In genomic region chr12:21526721-21527345, GRCh38 we compare ENCODE assay signal across 8 cellular contexts. TPM values are rescaled to one million over a fixed set of nuclear protein-coding genes. Genes with fewer than 3 reads are reported as not detected.
DNase-seq lines count a peak whose midpoint lies in the region; ATAC-seq and TF ChIP-seq lines count a peak whose summit lies in the region.

No MANE protein-coding gene starts in this region.

- no peaks in the 10 kb centered on the region for H3K79me2 ChIP-seq in neural cell (replicated peaks; ENCODE audit: insufficient read depth, low read length)

- 53 to 57% methylated on average over 9 to 12 of the region's 12 CpGs for WGBS in ectodermal cell, 2 experiments

- H4K20me1 ChIP-seq in neural cell (ENCODE audit: insufficient read depth): no peaks in the 10 kb centered on the region

- no peak overlapping the region for H3K4me2 ChIP-seq in neural cell (ENCODE audit: low read length)

- H3K27me3 ChIP-seq in ectodermal cell (ENCODE audit: control insufficient read depth, insufficient read depth, low read length, poor library complexity, severe bottlenecking) (peaks cover 54% of the 10 kb centered on the region), neural cell (ENCODE audit: insufficient read depth, low read depth, low read length) (peaks cover 34% of the 10 kb centered on the region)

- H3K9me3 ChIP-seq in ectodermal cell (ENCODE audit: control insufficient read depth, low read length) (no peaks in the 10 kb centered on the region), neural cell (ENCODE audit: low read length) (no peaks in the 10 kb centered on the region)

- no peak for TF ChIP-seq CTCF in neural cell (IDR thresholded peaks at IDR 0.05; ENCODE audit: poor library complexity, severe bottlenecking)

- no peak for TF ChIP-seq RAD21 in neural cell (conservative IDR thresholded peaks at IDR 0.05)

- TF ChIP-seq EP300 in neural cell (conservative IDR thresholded peaks at IDR 0.05; ENCODE audit: poor library complexity, severe bottlenecking): no peak

- no peaks in the 10 kb centered on the region for H3K36me3 ChIP-seq in ectodermal cell (ENCODE audit: control insufficient read depth, insufficient read depth, low read length)
- no peaks in the 10 kb centered on the region for H3K36me3 ChIP-seq in neural cell (ENCODE audit: insufficient read depth, low read length)

- H2AFZ ChIP-seq in neural cell (ENCODE audit: low read depth, low read length): no peak overlapping the region

- H3K4me3 ChIP-seq in ectodermal cell (ENCODE audit: insufficient read depth, low read depth, low read length) (peak overlapping the region; percentile 67), neural cell (ENCODE audit: low read length) (peak overlapping the region; percentile 74)

- H3K4me1 ChIP-seq in ectodermal cell (ENCODE audit: control insufficient read depth, insufficient read depth, low read length): no peaks in the 10 kb centered on the region

- no peak for ATAC-seq in HG03457 (IDR thresholded peaks at IDR 0.05; ENCODE audit: unreplicated experiment)
- no peak for ATAC-seq in GM21717 (IDR thresholded peaks at IDR 0.05; ENCODE audit: unreplicated experiment)

- DNase-seq in COLO668 (lab: John Stamatoyannopoulos, UW; ENCODE audit: unreplicated experiment): peak; percentile 7
- peak; percentile 11 for DNase-seq in NCI-H2081 treated with DMSO at 0.1 percent for 48 hours (lab: John Stamatoyannopoulos, UW)
- no peak for DNase-seq in DMS 273 treated with DMSO at 0.1 percent for 48 hours (lab: John Stamatoyannopoulos, UW)
- DNase-seq in NCI-H82 treated with DMSO at 0.1 percent for 48 hours (lab: John Stamatoyannopoulos, UW; ENCODE audit: unreplicated experiment): no peak

- H3K9me2 ChIP-seq in neural cell (ENCODE audit: insufficient read depth, low read length): no peaks in the 10 kb centered on the region

- no peak overlapping the region for H3K9ac ChIP-seq in neural cell (ENCODE audit: low read length)

- no peaks in the 10 kb centered on the region for H3F3A ChIP-seq in neural cell (ENCODE audit: insufficient read depth, low read length, poor library complexity, severe bottlenecking)

- no peak overlapping the region for H3K27ac ChIP-seq in ectodermal cell (ENCODE audit: insufficient read depth, low read depth, low read length, poor library complexity, severe bottlenecking)
- H3K27ac ChIP-seq in neural cell (ENCODE audit: low read length): no peak overlapping the region

TF ChIP-seq in neural cell, 6 proteins besides CTCF, POLR2A, EP300 and RAD21:
- TF ChIP-seq SMC3 (conservative IDR thresholded peaks at IDR 0.05; ENCODE audit: poor library complexity) (no peak), REST (IDR thresholded peaks at IDR 0.05; ENCODE audit: borderline replicate concordance) (no peak), EZH2 (IDR thresholded peaks at IDR 0.05; ENCODE audit: borderline replicate concordance, insufficient read depth, low read length, poor library complexity, severe bottlenecking) (no peak), POLR2AphosphoS5 (IDR thresholded peaks at IDR 0.05) (no peak), TAF1 (IDR thresholded peaks at IDR 0.05; ENCODE audit: low read depth) (no peak), MXI1 (conservative IDR thresholded peaks at IDR 0.05; ENCODE audit: poor library complexity, severe bottlenecking) (no peak)

RNA-seq across cellular contexts. Expression of gene SPX, which starts 0.7 kb away (rescaled TPM):
- 0.98 TPM for polyA plus RNA-seq in ectodermal cell (2013, experiment 1 of 4)
- 1.2 TPM for polyA plus RNA-seq in ectodermal cell (2013, experiment 2 of 4)
- polyA plus RNA-seq in ectodermal cell (2013, experiment 3 of 4): 2.7 TPM
- 2.1 TPM for polyA plus RNA-seq in ectodermal cell (2013, experiment 4 of 4)
- polyA plus RNA-seq in neural cell: not detected in 2 replicates
- not detected in 2 replicates for polyA minus RNA-seq in neural cell

RNA-seq across cellular contexts. Expression of gene GOLT1B, which starts 25.2 kb away (rescaled TPM):
- polyA plus RNA-seq in ectodermal cell (2013, experiment 1 of 4): 59.4 TPM
- polyA plus RNA-seq in ectodermal cell (2013, experiment 2 of 4): 53.3 TPM
- 38.4 TPM for polyA plus RNA-seq in ectodermal cell (2013, experiment 3 of 4)
- polyA plus RNA-seq in ectodermal cell (2013, experiment 4 of 4): 44.5 TPM
- 170 and 203 TPM in 2 replicates for polyA plus RNA-seq in neural cell
- polyA minus RNA-seq in neural cell: 84.2 and 95.3 TPM in 2 replicates

RNA-seq across cellular contexts. Expression of gene RECQL, which starts 25.4 kb away (rescaled TPM):
- 43.1 TPM for polyA plus RNA-seq in ectodermal cell (2013, experiment 1 of 4)
- polyA plus RNA-seq in ectodermal cell (2013, experiment 2 of 4): 45.8 TPM
- 42.8 TPM for polyA plus RNA-seq in ectodermal cell (2013, experiment 3 of 4)
- 38.0 TPM for polyA plus RNA-seq in ectodermal cell (2013, experiment 4 of 4)
- polyA plus RNA-seq in neural cell: 28.8 and 29.2 TPM in 2 replicates
- 39.1 and 43.8 TPM in 2 replicates for polyA minus RNA-seq in neural cell

Comparison
In these comparisons a context has a peak if more than half of its experiments do, and no peak if none do; other contexts are left out.
1. DNase-seq: peak in COLO668 (single experiment) and NCI-H2081 treated with DMSO at 0.1 percent for 48 hours (single experiment); none in DMS 273 treated with DMSO at 0.1 percent for 48 hours (single experiment) and NCI-H82 treated with DMSO at 0.1 percent for 48 hours (single experiment).